Comparison of ENCODE assay signal across 8 cellular contexts in the genomic region with DNA sequence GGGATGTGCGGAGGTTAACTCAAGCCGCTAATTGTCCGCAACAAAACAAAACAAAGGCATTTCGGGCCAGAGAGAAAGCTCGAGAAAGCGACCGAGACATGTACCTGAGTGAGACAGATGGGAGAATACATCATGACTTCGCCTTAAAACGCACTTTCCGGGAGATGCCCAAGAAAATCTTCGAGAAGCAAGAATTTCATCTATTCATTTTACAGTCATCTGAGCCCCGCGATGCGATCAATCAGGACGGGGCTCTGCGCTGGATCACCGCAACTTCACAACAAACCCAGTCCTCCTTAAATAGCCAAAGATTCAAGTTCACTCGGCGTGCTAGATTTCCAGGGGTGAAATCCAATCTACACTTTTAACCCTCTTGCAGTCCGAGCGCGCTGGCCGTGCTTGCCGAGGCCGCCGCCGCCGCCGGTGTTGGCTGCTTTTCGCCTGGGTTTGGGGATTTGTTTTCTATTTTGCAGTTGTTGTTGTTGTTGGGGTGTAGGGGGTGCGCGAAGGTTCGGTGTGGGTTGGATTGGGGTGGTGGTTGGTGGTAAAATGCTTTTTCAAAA. TPM values are rescaled to one million over a fixed set of nuclear protein-coding genes. Genes with fewer than 3 reads are reported as not detected.
DNase-seq lines count a peak whose midpoint lies in the region; ATAC-seq lines count a peak whose summit lies in the region.

No MANE protein-coding gene starts in this region.

- H3K36me3 ChIP-seq in SJCRH30, result no peaks in the 10 kb centered on the region
- no peaks in the 10 kb centered on the region for H3K36me3 ChIP-seq in duodenal mucosa (ENCODE audit: control insufficient read depth in 1 of 2, insufficient read depth in 2 of 2, low read length in 2 of 2)
- H3K36me3 ChIP-seq in mesendoderm (ENCODE audit: control insufficient read depth, insufficient read depth, low read length), result no peaks in the 10 kb centered on the region
- no peaks in the 10 kb centered on the region for H3K36me3 ChIP-seq in urinary bladder (ENCODE audit: insufficient read depth)

- H2BK120ac ChIP-seq in mesendoderm (ENCODE audit: low read depth, low read length), result no peak overlapping the region

- H3K9me3 ChIP-seq in SJCRH30 (replicated peaks), result no peaks in the 10 kb centered on the region
- H3K9me3 ChIP-seq in duodenal mucosa (ENCODE audit: control insufficient read depth in 1 of 2, low read length in 2 of 2), result no peaks in the 10 kb centered on the region

- H4K5ac ChIP-seq in mesendoderm (ENCODE audit: low read length), result no peak overlapping the region

- H3K4ac ChIP-seq in mesendoderm (ENCODE audit: low read depth, low read length), result peak overlapping the region; percentile 99

- H2BK5ac ChIP-seq in mesendoderm (ENCODE audit: low read length), result peak overlapping the region; percentile 61

- H3K27ac ChIP-seq in SJCRH30 (peak overlapping the region; percentile 95), duodenal mucosa (ENCODE audit: low read depth, low read length) (peak overlapping the region; percentile 79), mesendoderm (ENCODE audit: low read depth, low read length) (peak overlapping the region; percentile 42), urinary bladder (ENCODE audit: low read depth) (peak overlapping the region; percentile 78)

- H3K4me3 ChIP-seq in SJCRH30 (peak overlapping the region; percentile 79), duodenal mucosa (ENCODE audit: low read depth in 1 of 2, low read length in 2 of 2) (peak overlapping the region; percentile 78 to 85), mesendoderm (ENCODE audit: low read length) (peak overlapping the region; percentile 88), urinary bladder (ENCODE audit: low read depth, low read length) (peak overlapping the region; percentile 97)

- DNase-seq in NCI-H2171 treated with DMSO at 0.1 percent for 48 hours (lab: John Stamatoyannopoulos, UW) (peak; percentile 49), NCI-H2171 (lab: John Stamatoyannopoulos, UW) (no peak), SJCRH30 (peak; percentile 43 to 67), mesendoderm (peak; percentile 83)

- no peaks in the 10 kb centered on the region for H3K27me3 ChIP-seq in SJCRH30
- H3K27me3 ChIP-seq in duodenal mucosa (ENCODE audit: control insufficient read depth in 1 of 2, insufficient read depth in 2 of 2, low read length in 2 of 2), result peaks cover 0 to 11% of the 10 kb centered on the region in 2 donors
- no peaks in the 10 kb centered on the region for H3K27me3 ChIP-seq in mesendoderm (ENCODE audit: insufficient read depth, low read length, poor library complexity)

- peak overlapping the region; percentile 100 for H3K18ac ChIP-seq in mesendoderm (ENCODE audit: low read length)

- H3K56ac ChIP-seq in mesendoderm (ENCODE audit: low read length), result peak overlapping the region; percentile 94

- H3K79me1 ChIP-seq in mesendoderm (ENCODE audit: low read length), result peaks cover 2% of the 10 kb centered on the region

- peaks cover 4% of the 10 kb centered on the region for H3K79me2 ChIP-seq in mesendoderm (ENCODE audit: control insufficient read depth, insufficient read depth, low read length)

- no peak overlapping the region for H2BK15ac ChIP-seq in mesendoderm (replicated peaks; ENCODE audit: low read depth)

- H3K23ac ChIP-seq in mesendoderm (ENCODE audit: low read length), result peak overlapping the region; percentile 29

- WGBS in mesendoderm (ENCODE audit: extremely low coverage, insufficient coverage, low lambda C conversion rate), result no CpG with 5 or more reads among the region's 33 CpGs
- under 1% methylated on average over 33 of the region's 33 CpGs for WGBS in urinary bladder

- no peak overlapping the region for H4K8ac ChIP-seq in mesendoderm (ENCODE audit: low read depth, low read length)

- peak overlapping the region; percentile 81 to 96 for H3K9ac ChIP-seq in duodenal mucosa (ENCODE audit: low read depth in 1 of 2, low read length in 2 of 2)
- peak overlapping the region; percentile 90 for H3K9ac ChIP-seq in mesendoderm (ENCODE audit: low read length)

- ATAC-seq in HG03520 (IDR thresholded peaks at IDR 0.05; ENCODE audit: unreplicated experiment), result no peak
- no peak for ATAC-seq in HG02840 (IDR thresholded peaks at IDR 0.05; ENCODE audit: low FRiP score, unreplicated experiment)

- no peak overlapping the region for H2AK5ac ChIP-seq in mesendoderm (ENCODE audit: low read length)

- H3K4me2 ChIP-seq in mesendoderm (ENCODE audit: low read length), result peak overlapping the region; percentile 88

- H3K4me1 ChIP-seq in SJCRH30 (peaks cover 23% of the 10 kb centered on the region), duodenal mucosa (ENCODE audit: control insufficient read depth in 1 of 2, insufficient read depth in 2 of 2, low read length in 2 of 2) (peaks cover 7 to 20% of the 10 kb centered on the region in 2 donors), mesendoderm (ENCODE audit: control insufficient read depth, low read depth, low read length) (peaks cover 9% of the 10 kb centered on the region), urinary bladder (ENCODE audit: insufficient read depth) (no peaks in the 10 kb centered on the region)

RNA-seq across cellular contexts. Expression of a gene that starts 0.5 kb away (rescaled TPM):
- total RNA-seq in SJCRH30 (2014; rRNA removed; shearing (Covaris generic)), result 44.7 and 48.1 TPM in 2 replicates
- polyA plus RNA-seq in mesendoderm (2013, experiment 1 of 2), result 1.8 TPM
- polyA plus RNA-seq in mesendoderm (2013, experiment 2 of 2), result 1.5 TPM
- 217 TPM for total RNA-seq in urinary bladder
- 20.8 TPM for polyA plus RNA-seq in urinary bladder

Comparison
In these comparisons a context has a peak if more than half of its experiments do, and no peak if none do; other contexts are left out.
1. H3K27ac ChIP-seq: peak in every context shown above with its lines; median percentile 95 in SJCRH30; 79 in duodenal mucosa; 78 in urinary bladder; 42 in mesendoderm.